In the genomic region with DNA sequence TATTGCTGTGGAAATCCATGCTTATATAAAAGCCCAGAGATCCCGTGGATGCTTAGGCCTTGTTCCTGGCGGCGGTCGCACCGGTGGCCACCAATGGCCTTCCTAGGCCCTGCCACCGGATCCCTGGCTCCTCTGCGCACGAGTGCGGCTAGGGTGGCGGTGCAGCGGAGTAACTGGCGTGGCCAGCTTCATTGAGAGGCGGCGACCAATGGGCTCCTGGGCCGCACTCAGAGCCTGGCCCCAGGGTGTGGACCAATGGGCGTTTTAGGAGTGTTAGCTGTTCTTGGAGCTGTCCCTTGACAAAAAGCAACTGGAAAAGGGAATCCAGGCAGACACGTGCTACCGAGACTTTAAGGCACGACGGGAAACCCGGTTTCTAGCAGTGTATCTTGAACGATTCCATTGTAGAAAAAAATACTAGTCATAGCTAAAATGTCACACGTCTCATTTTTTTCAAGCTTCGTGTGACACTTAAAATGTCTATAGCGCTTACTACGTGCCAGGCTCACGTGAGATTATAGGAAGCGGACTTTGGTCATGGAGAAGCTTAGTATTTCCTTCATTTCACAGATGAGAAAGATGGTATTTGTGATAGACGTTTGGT, we compare ENCODE assay signal across 8 cellular contexts. TPM values are rescaled to one million over a fixed set of nuclear protein-coding genes. Genes with fewer than 3 reads are reported as not detected.
DNase-seq lines count a peak whose midpoint lies in the region; ATAC-seq, FAIRE-seq and TF ChIP-seq lines count a peak whose summit lies in the region.

No MANE protein-coding gene starts in this region.

- no peak overlapping the region for H2BK15ac ChIP-seq in H9 (ENCODE audit: low read depth, low read length)

- no peak overlapping the region for H4K91ac ChIP-seq in H9 (ENCODE audit: insufficient read length, low read depth, low read length)

- no peak overlapping the region for H4K5ac ChIP-seq in H9 (ENCODE audit: insufficient read length, low read depth, low read length)

- no peaks in the 10 kb centered on the region; the same call in 1 of the 2 replicates for H3K4me1 ChIP-seq in H9 (ENCODE audit: insufficient read depth, low read length)
- H3K4me1 ChIP-seq in adipocyte (ENCODE audit: control insufficient read depth, insufficient read depth, low read length), result peaks cover 38% of the 10 kb centered on the region
- peaks cover 7 to 35% (median 27%) of the 10 kb centered on the region in 3 donors for H3K4me1 ChIP-seq in pancreas
- peaks cover 0 to 55% (median 35%) of the 10 kb centered on the region in 4 donors for H3K4me1 ChIP-seq in tibial nerve

- no peaks in the 10 kb centered on the region for H3K9me3 ChIP-seq in H9 (ENCODE audit: control insufficient read depth, low read depth, low read length)
- H3K9me3 ChIP-seq in adipocyte (ENCODE audit: control insufficient read depth, low read length), result no peaks in the 10 kb centered on the region
- H3K9me3 ChIP-seq in pancreas, result no peaks in the 10 kb centered on the region
- no peaks in the 10 kb centered on the region for H3K9me3 ChIP-seq in tibial nerve

- H2BK20ac ChIP-seq in H9 (ENCODE audit: low read depth, low read length, poor library complexity, severe bottlenecking), result no peak overlapping the region

- H3K14ac ChIP-seq in H9 (ENCODE audit: insufficient read depth, low read length), result peak overlapping the region; percentile 94

- no peak overlapping the region for H3T11ph ChIP-seq in H9 (ENCODE audit: low read length)

- H4K20me1 ChIP-seq in H9 (ENCODE audit: control insufficient read depth, insufficient read depth, insufficient read length), result no peaks in the 10 kb centered on the region

- H3K27me3 ChIP-seq in H9 (ENCODE audit: insufficient read depth, low read length) (no peaks in the 10 kb centered on the region), adipocyte (replicated peaks; ENCODE audit: control insufficient read depth, insufficient read depth, low read length) (no peaks in the 10 kb centered on the region), pancreas (no peaks in the 10 kb centered on the region), tibial nerve (no peaks in the 10 kb centered on the region)

- TF ChIP-seq POLR2A in tibial nerve (IDR thresholded peaks at IDR 0.05), result peak; percentile 88 to 92

- H3K27ac Mint-ChIP-seq in H9, result peak overlapping the region; percentile 17 to 87 (median 48); a peak in 4 of 7 replicates

- FAIRE-seq in pancreas (lab: Jason Lieb, UNC), result no peak

- H3K4me1 Mint-ChIP-seq in H9, result peaks cover 42 to 50% of the 10 kb centered on the region in 2 experiments

- peaks cover 3% of the 10 kb centered on the region; the same call in 1 of the 2 replicates for H3K27me3 Mint-ChIP-seq in H9 (ENCODE audit: low read depth)

- no peak for TF ChIP-seq CTCF in H9 (conservative IDR thresholded peaks at IDR 0.05)
- no peak for TF ChIP-seq CTCF in pancreas (IDR thresholded peaks at IDR 0.05)
- no peak for TF ChIP-seq CTCF in tibial nerve (IDR thresholded peaks at IDR 0.05)

- H2BK5ac ChIP-seq in H9 (ENCODE audit: insufficient read length, low read length), result no peak overlapping the region

- ATAC-seq in pancreas, result peak; percentile 66 to 79 (median 74)

- H3K4me3 ChIP-seq in adipocyte (ENCODE audit: low read length) (peak overlapping the region; percentile 97), pancreas (peak overlapping the region; percentile 91 to 94 (median 92)), tibial nerve (peak overlapping the region; percentile 68 to 85 (median 72))

- H3K56ac ChIP-seq in H9 (ENCODE audit: insufficient read length, low read depth, low read length), result no peak overlapping the region

- peak in 1 of 2 donors; percentile 98 for TF ChIP-seq EP300 in tibial nerve (IDR thresholded peaks at IDR 0.05)

- no peak overlapping the region for H2AK5ac ChIP-seq in H9 (ENCODE audit: insufficient read length, low read length)

- no CpG with 5 or more reads among the region's 29 CpGs for WGBS in H9 (ENCODE audit: extremely low coverage, insufficient read length, low lambda C conversion rate)
- 0% methylated on average over 29 of the region's 29 CpGs for WGBS in pancreas, 2 donors
- 2% methylated on average over 28 of the region's 29 CpGs for WGBS in tibial nerve, 2 donors

- H3K4me2 ChIP-seq in H9 (ENCODE audit: insufficient read depth, insufficient read length, low read length), result peak overlapping the region; percentile 92

- H3K79me1 ChIP-seq in H9 (ENCODE audit: insufficient read depth, low read depth, low read length, poor library complexity, severe bottlenecking), result no peaks in the 10 kb centered on the region

- intact Hi-C loops in cardiac septum (cut with DNase I), result loop anchor here (5.0 to 10.0 kb wide), 4 partner anchors 81 to 349 kb away; a partner anchor contains a TSS
- intact Hi-C loops in pancreas (cut with DNase I), result no loop called here

- H3K36me3 ChIP-seq in adipocyte (ENCODE audit: control insufficient read depth, insufficient read depth, low read length, severe bottlenecking) (no peaks in the 10 kb centered on the region), pancreas (no peaks in the 10 kb centered on the region), tibial nerve (no peaks in the 10 kb centered on the region)

- H3K4ac ChIP-seq in H9 (ENCODE audit: low read depth, low read length), result no peak overlapping the region; the same call in 1 of the 2 replicates

- H4K8ac ChIP-seq in H9 (replicated peaks; ENCODE audit: insufficient read length, low read depth, low read length), result no peak overlapping the region

- H3K4me3 Mint-ChIP-seq in H9, result peak overlapping the region; percentile 89 to 97

- no peak overlapping the region for H2BK120ac ChIP-seq in H9 (ENCODE audit: low read depth, low read length, poor library complexity, severe bottlenecking)

- H3K23ac ChIP-seq in H9 (ENCODE audit: insufficient read length, low read depth, low read length), result no peak overlapping the region

- peaks cover 2 to 8% of the 10 kb centered on the region in 2 experiments; a peak in 4 of 5 replicates for H3K9me3 Mint-ChIP-seq in H9

- peaks cover 66% of the 10 kb centered on the region for H3K79me2 ChIP-seq in H9 (ENCODE audit: insufficient read depth, low read length)

- no peak overlapping the region for H2AFZ ChIP-seq in H9 (ENCODE audit: low read length)

- H3K27ac ChIP-seq in H9 (ENCODE audit: insufficient read length, low read depth, low read length) (no peak overlapping the region), pancreas (peak overlapping the region; percentile 86 to 92 (median 90)), tibial nerve (peak overlapping the region; percentile 78 to 97 (median 91))

- H3K23me2 ChIP-seq in H9 (ENCODE audit: insufficient read length, low read depth, low read length, poor library complexity, severe bottlenecking), result peaks cover 4% of the 10 kb centered on the region

- H3K9ac ChIP-seq in H9 (ENCODE audit: extremely low read depth, insufficient read length, low read length), result peak overlapping the region; percentile 98
- peak overlapping the region; percentile 97 for H3K9ac ChIP-seq in adipocyte (ENCODE audit: low read length)

- peaks cover 3 to 21% (median 15%) of the 10 kb centered on the region in 3 experiments for H3K36me3 Mint-ChIP-seq in H9 (ENCODE audit: insufficient read depth in 1 of 3, low read depth in 3 of 3)

- H2BK12ac ChIP-seq in H9 (ENCODE audit: insufficient read length, low read depth, low read length), result no peak overlapping the region

- peak overlapping the region; percentile 64 for H3K18ac ChIP-seq in H9 (ENCODE audit: insufficient read length, low read depth, low read length)

- in situ Hi-C loops in G401 (cut with HindIII; ENCODE audit: low sequenced_read_pairs), result loop anchor here (5.0 kb wide), 1 partner anchor 81 kb away; a partner anchor contains a TSS

- peak; percentile 86 for DNase-seq in G401 (ENCODE audit: low spot score)
- DNase-seq in H9, result peak; percentile 90
- peak; percentile 77 for DNase-seq in NAMALWA (ENCODE audit: low spot score)
- DNase-seq in SW 1271 (lab: John Stamatoyannopoulos, UW), result peak; percentile 81 to 86
- peak; percentile 95 for DNase-seq in adipocyte (ENCODE audit: low read depth)
- DNase-seq in cardiac septum (ENCODE audit: low spot score), result peak; percentile 93
- DNase-seq in pancreas, result peak; percentile 79 to 90 (median 86)
- DNase-seq in tibial nerve (ENCODE audit: low spot score in 2 of 2), result peak; percentile 76 to 83

RNA-seq across cellular contexts. Expression of a gene that starts 1.7 kb away (rescaled TPM):
- total RNA-seq in G401 (2014; rRNA removed; shearing (Covaris generic)), result 92.1 and 142 TPM in 2 replicates
- total RNA-seq in H9 (2021) (162 and 166 TPM in 2 replicates), cardiac septum (46.0 TPM), pancreas (10 to 100 TPM; 15.4 to 30.1 (median 25.5) TPM), tibial nerve (10 to 100 TPM; 61.8 to 95.0 (median 81.8) TPM)
- 10 to 100 TPM; 11.3 to 24.0 TPM for polyA plus RNA-seq in pancreas
